ENCODE assay signal across 2 cellular contexts in genomic region chr3:106728315-106728821, GRCh38.
TF ChIP-seq lines count a peak whose summit lies in the region.

No MANE protein-coding gene starts in this region.

TF ChIP-seq in HCT116, 20 proteins besides CTCF, POLR2A, EP300 and RAD21 (continued from another document):
- TF ChIP-seq SP1 (IDR thresholded peaks at IDR 0.05; ENCODE audit: low read depth), result peak; percentile 35; the same call in 1 of the 2 replicates
- no peak for TF ChIP-seq SIN3A (IDR thresholded peaks at IDR 0.05; ENCODE audit: low read depth)
- 0 out of 2 replicates have a peak, but pooled peaks have one; percentile 38 for TF ChIP-seq SRF (IDR thresholded peaks at IDR 0.05; ENCODE audit: low read depth)
- TF ChIP-seq CEBPB (IDR thresholded peaks at IDR 0.05; ENCODE audit: low read depth), result peak; percentile 41; the same call in 1 of the 2 replicates
- no peak for TF ChIP-seq ELF1 (IDR thresholded peaks at IDR 0.05; ENCODE audit: borderline replicate concordance, low read depth)
- TF ChIP-seq, protein P1, sequence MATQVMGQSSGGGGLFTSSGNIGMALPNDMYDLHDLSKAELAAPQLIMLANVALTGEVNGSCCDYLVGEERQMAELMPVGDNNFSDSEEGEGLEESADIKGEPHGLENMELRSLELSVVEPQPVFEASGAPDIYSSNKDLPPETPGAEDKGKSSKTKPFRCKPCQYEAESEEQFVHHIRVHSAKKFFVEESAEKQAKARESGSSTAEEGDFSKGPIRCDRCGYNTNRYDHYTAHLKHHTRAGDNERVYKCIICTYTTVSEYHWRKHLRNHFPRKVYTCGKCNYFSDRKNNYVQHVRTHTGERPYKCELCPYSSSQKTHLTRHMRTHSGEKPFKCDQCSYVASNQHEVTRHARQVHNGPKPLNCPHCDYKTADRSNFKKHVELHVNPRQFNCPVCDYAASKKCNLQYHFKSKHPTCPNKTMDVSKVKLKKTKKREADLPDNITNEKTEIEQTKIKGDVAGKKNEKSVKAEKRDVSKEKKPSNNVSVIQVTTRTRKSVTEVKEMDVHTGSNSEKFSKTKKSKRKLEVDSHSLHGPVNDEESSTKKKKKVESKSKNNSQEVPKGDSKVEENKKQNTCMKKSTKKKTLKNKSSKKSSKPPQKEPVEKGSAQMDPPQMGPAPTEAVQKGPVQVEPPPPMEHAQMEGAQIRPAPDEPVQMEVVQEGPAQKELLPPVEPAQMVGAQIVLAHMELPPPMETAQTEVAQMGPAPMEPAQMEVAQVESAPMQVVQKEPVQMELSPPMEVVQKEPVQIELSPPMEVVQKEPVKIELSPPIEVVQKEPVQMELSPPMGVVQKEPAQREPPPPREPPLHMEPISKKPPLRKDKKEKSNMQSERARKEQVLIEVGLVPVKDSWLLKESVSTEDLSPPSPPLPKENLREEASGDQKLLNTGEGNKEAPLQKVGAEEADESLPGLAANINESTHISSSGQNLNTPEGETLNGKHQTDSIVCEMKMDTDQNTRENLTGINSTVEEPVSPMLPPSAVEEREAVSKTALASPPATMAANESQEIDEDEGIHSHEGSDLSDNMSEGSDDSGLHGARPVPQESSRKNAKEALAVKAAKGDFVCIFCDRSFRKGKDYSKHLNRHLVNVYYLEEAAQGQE (IDR thresholded peaks at IDR 0.05; ENCODE audit: low read depth), result no peak
- TF ChIP-seq FOSL1 (IDR thresholded peaks at IDR 0.05; ENCODE audit: low read depth), result peak; percentile 64
- TF ChIP-seq EZH2 (IDR thresholded peaks at IDR 0.05), result no peak
- TF ChIP-seq ZNF274 (IDR thresholded peaks at IDR 0.05; ENCODE audit: low read depth, low read length), result no peak
- no peak for TF ChIP-seq POLR2AphosphoS5 (IDR thresholded peaks at IDR 0.05; ENCODE audit: low read depth, low read length)
- TF ChIP-seq EZH2phosphoT487 (IDR thresholded peaks at IDR 0.05; ENCODE audit: borderline replicate concordance), result no peak
- no peak for TF ChIP-seq MAX (IDR thresholded peaks at IDR 0.05)
- no peak for TF ChIP-seq EGR1 (IDR thresholded peaks at IDR 0.05; ENCODE audit: low read depth)
- 0 out of 2 replicates have a peak, but pooled peaks have one; percentile 21 for TF ChIP-seq CBX3 (IDR thresholded peaks at IDR 0.05; ENCODE audit: low read depth)
- no peak for TF ChIP-seq YY1 (IDR thresholded peaks at IDR 0.05; ENCODE audit: extremely low read depth, insufficient replicate concordance, low read depth, low read length)

TF ChIP-seq in WTC11, 78 proteins besides CTCF, POLR2A, EP300 and RAD21 (continued from another document):
- TF ChIP-seq ZNF425 (CRISPR knock-in tag; conservative IDR thresholded peaks at IDR 0.05) (no peak), ZNF281 (CRISPR knock-in tag; IDR thresholded peaks at IDR 0.05) (no peak), ZBTB21 (CRISPR knock-in tag; IDR thresholded peaks at IDR 0.05; ENCODE audit: borderline replicate concordance) (no peak)
- TF ChIP-seq, protein P2, sequence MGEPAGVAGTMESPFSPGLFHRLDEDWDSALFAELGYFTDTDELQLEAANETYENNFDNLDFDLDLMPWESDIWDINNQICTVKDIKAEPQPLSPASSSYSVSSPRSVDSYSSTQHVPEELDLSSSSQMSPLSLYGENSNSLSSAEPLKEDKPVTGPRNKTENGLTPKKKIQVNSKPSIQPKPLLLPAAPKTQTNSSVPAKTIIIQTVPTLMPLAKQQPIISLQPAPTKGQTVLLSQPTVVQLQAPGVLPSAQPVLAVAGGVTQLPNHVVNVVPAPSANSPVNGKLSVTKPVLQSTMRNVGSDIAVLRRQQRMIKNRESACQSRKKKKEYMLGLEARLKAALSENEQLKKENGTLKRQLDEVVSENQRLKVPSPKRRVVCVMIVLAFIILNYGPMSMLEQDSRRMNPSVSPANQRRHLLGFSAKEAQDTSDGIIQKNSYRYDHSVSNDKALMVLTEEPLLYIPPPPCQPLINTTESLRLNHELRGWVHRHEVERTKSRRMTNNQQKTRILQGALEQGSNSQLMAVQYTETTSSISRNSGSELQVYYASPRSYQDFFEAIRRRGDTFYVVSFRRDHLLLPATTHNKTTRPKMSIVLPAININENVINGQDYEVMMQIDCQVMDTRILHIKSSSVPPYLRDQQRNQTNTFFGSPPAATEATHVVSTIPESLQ (CRISPR knock-in tag; IDR thresholded peaks at IDR 0.05), result no peak
- TF ChIP-seq, protein P3, sequence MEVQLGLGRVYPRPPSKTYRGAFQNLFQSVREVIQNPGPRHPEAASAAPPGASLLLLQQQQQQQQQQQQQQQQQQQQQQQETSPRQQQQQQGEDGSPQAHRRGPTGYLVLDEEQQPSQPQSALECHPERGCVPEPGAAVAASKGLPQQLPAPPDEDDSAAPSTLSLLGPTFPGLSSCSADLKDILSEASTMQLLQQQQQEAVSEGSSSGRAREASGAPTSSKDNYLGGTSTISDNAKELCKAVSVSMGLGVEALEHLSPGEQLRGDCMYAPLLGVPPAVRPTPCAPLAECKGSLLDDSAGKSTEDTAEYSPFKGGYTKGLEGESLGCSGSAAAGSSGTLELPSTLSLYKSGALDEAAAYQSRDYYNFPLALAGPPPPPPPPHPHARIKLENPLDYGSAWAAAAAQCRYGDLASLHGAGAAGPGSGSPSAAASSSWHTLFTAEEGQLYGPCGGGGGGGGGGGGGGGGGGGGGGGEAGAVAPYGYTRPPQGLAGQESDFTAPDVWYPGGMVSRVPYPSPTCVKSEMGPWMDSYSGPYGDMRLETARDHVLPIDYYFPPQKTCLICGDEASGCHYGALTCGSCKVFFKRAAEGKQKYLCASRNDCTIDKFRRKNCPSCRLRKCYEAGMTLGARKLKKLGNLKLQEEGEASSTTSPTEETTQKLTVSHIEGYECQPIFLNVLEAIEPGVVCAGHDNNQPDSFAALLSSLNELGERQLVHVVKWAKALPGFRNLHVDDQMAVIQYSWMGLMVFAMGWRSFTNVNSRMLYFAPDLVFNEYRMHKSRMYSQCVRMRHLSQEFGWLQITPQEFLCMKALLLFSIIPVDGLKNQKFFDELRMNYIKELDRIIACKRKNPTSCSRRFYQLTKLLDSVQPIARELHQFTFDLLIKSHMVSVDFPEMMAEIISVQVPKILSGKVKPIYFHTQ (CRISPR knock-in tag; IDR thresholded peaks at IDR 0.05), result no peak
TF ChIP-seq in WTC11: peak in this region for 0.
